In genomic region chr16:11915644-11916523, GRCh38 we compare ENCODE assay signal across 1 cellular context.
TF ChIP-seq lines count a peak whose summit lies in the region.

TSS of gene GSPT1 (minus strand) at chr16:11915956. CDS start at chr16:11915720, 236 bp downstream.

TF ChIP-seq in K562, 482 proteins besides CTCF, POLR2A, EP300 and RAD21 (continued from another document and continues in another):
- no peak for TF ChIP-seq ZNF609 (CRISPR knock-in tag; IDR thresholded peaks at IDR 0.05; ENCODE audit: borderline replicate concordance)
- TF ChIP-seq BMI1 (IDR thresholded peaks at IDR 0.05; ENCODE audit: low read length) = no peak
- peak; percentile 56; the same call in 1 of the 2 replicates for TF ChIP-seq ZNF239 (CRISPR knock-in tag; IDR thresholded peaks at IDR 0.05)
- TF ChIP-seq ZNF586 (CRISPR knock-in tag; conservative IDR thresholded peaks at IDR 0.05) = no peak
- peak; percentile 45; the same call in 1 of the 2 replicates for TF ChIP-seq POLR2H (tag; IDR thresholded peaks at IDR 0.05; ENCODE audit: low read depth)
- TF ChIP-seq ZFP1 (CRISPR knock-in tag; IDR thresholded peaks at IDR 0.05) = no peak
- TF ChIP-seq RBFOX2 (IDR thresholded peaks at IDR 0.05; ENCODE audit: low read depth, low read length) = peak; percentile 96
- TF ChIP-seq TGIF2 (CRISPR knock-in tag; IDR thresholded peaks at IDR 0.05) = no peak
- TF ChIP-seq ZNF41 (CRISPR knock-in tag; conservative IDR thresholded peaks at IDR 0.05) = no peak
- TF ChIP-seq PHTF2 (CRISPR knock-in tag; IDR thresholded peaks at IDR 0.05) = no peak
- no peak for TF ChIP-seq MTA2 (IDR thresholded peaks at IDR 0.05; ENCODE audit: low read depth)
- TF ChIP-seq NEUROD1 (IDR thresholded peaks at IDR 0.05; ENCODE audit: borderline replicate concordance, low read depth, low read length, partially characterized antibody) = peak; percentile 54
- TF ChIP-seq ZNF263 (CRISPR knock-in tag; IDR thresholded peaks at IDR 0.05; ENCODE audit: borderline replicate concordance) = no peak
- no peak for TF ChIP-seq BDP1 (IDR thresholded peaks at IDR 0.05; ENCODE audit: insufficient read depth, insufficient read length)
- no peak for TF ChIP-seq USF2 (CRISPR knock-in tag; IDR thresholded peaks at IDR 0.05)
- TF ChIP-seq ZBTB26 (CRISPR knock-in tag; IDR thresholded peaks at IDR 0.05) = no peak
- TF ChIP-seq RFX1 (IDR thresholded peaks at IDR 0.05) = no peak
- TF ChIP-seq ZNF780A (CRISPR knock-in tag; IDR thresholded peaks at IDR 0.05) = no peak
- TF ChIP-seq USF1 (CRISPR knock-in tag; IDR thresholded peaks at IDR 0.05) = no peak
- peak; percentile 80; the same call in 1 of the 2 replicates for TF ChIP-seq SREBF1 (IDR thresholded peaks at IDR 0.05; ENCODE audit: borderline replicate concordance, low read depth, low read length)
- no peak for TF ChIP-seq STAG1 (CRISPR knock-in tag; IDR thresholded peaks at IDR 0.05; ENCODE audit: borderline replicate concordance)
- peak; percentile 98 for TF ChIP-seq ZNF644 (tag; IDR thresholded peaks at IDR 0.05; ENCODE audit: low read depth)
- TF ChIP-seq MLX (CRISPR knock-in tag; conservative IDR thresholded peaks at IDR 0.05) = no peak
- no peak for TF ChIP-seq ZNF696 (CRISPR knock-in tag; conservative IDR thresholded peaks at IDR 0.05)
- no peak for TF ChIP-seq PPARD (CRISPR knock-in tag; IDR thresholded peaks at IDR 0.05)
- TF ChIP-seq ZNF282 (CRISPR knock-in tag; IDR thresholded peaks at IDR 0.05) = 0 out of 2 replicates have a peak, but pooled peaks have one; percentile 3
- TF ChIP-seq PTBP1 (IDR thresholded peaks at IDR 0.05; ENCODE audit: low read depth, low read length) = no peak
- TF ChIP-seq CREB3L1 (IDR thresholded peaks at IDR 0.05; ENCODE audit: borderline replicate concordance, low read depth) = peak; percentile 97
- no peak for TF ChIP-seq ZNF146 (CRISPR knock-in tag; IDR thresholded peaks at IDR 0.05; ENCODE audit: unreplicated experiment)
- TF ChIP-seq KDM4B (IDR thresholded peaks at IDR 0.05; ENCODE audit: borderline replicate concordance in 2 of 2, low read depth in 1 of 2) = peak in 1 of 2 experiments; percentile 85; a peak in 1 of 4 replicates
- TF ChIP-seq NFE2 (IDR thresholded peaks at IDR 0.05; ENCODE audit: low read depth) = no peak
- TF ChIP-seq MECOM (CRISPR knock-in tag; IDR thresholded peaks at IDR 0.05) = no peak
- TF ChIP-seq HCFC1 (IDR thresholded peaks at IDR 0.05; ENCODE audit: low read depth, low read length) = peak; percentile 99
- peak; percentile 73; the same call in 1 of the 2 replicates for TF ChIP-seq ZNF584 (CRISPR knock-in tag; IDR thresholded peaks at IDR 0.05; ENCODE audit: low read depth)
- TF ChIP-seq STAT5B (CRISPR knock-in tag; IDR thresholded peaks at IDR 0.05) = no peak
- no peak for TF ChIP-seq TCF7 (IDR thresholded peaks at IDR 0.05; ENCODE audit: borderline replicate concordance)
- no peak for TF ChIP-seq SRSF9 (IDR thresholded peaks at IDR 0.05; ENCODE audit: borderline replicate concordance, low read depth, low read length)
- no peak for TF ChIP-seq BRD4 (IDR thresholded peaks at IDR 0.05)
- peak; percentile 94 for TF ChIP-seq SMAD3 (CRISPR knock-in tag; conservative IDR thresholded peaks at IDR 0.05)
- TF ChIP-seq WHSC1 (IDR thresholded peaks at IDR 0.05; ENCODE audit: low read length) = no peak
- TF ChIP-seq C11orf30 (IDR thresholded peaks at IDR 0.05; ENCODE audit: low read depth) = peak; percentile 55; the same call in 1 of the 2 replicates
- TF ChIP-seq RBM15 (IDR thresholded peaks at IDR 0.05; ENCODE audit: insufficient read depth, low read length) = no peak
- TF ChIP-seq ZBTB1 (CRISPR knock-in tag; IDR thresholded peaks at IDR 0.05; ENCODE audit: borderline replicate concordance, low read depth) = no peak
- peak; percentile 68; the same call in 1 of the 2 replicates for TF ChIP-seq PHF8 (IDR thresholded peaks at IDR 0.05; ENCODE audit: borderline replicate concordance, low read length)
- no peak for TF ChIP-seq MAFF (IDR thresholded peaks at IDR 0.05; ENCODE audit: low read length)
- TF ChIP-seq ZFP30 (CRISPR knock-in tag; IDR thresholded peaks at IDR 0.05; ENCODE audit: borderline replicate concordance) = no peak
- no peak for TF ChIP-seq IRF1 (CRISPR knock-in tag; IDR thresholded peaks at IDR 0.05; ENCODE audit: borderline replicate concordance)
- no peak for TF ChIP-seq DPF2 (IDR thresholded peaks at IDR 0.05)
- TF ChIP-seq ZBTB8A (IDR thresholded peaks at IDR 0.05; ENCODE audit: partially characterized antibody) = peak; percentile 99
- peak; percentile 75 for TF ChIP-seq ZFX (CRISPR knock-in tag; IDR thresholded peaks at IDR 0.05)
- no peak for TF ChIP-seq BCOR (IDR thresholded peaks at IDR 0.05)
- no peak for TF ChIP-seq EZH2 (IDR thresholded peaks at IDR 0.05; ENCODE audit: borderline replicate concordance, low read depth, low read length)
- no peak for TF ChIP-seq SMARCE1 (IDR thresholded peaks at IDR 0.05)
- TF ChIP-seq KLF1 (tag; IDR thresholded peaks at IDR 0.05) = peak; percentile 81; the same call in 1 of the 2 replicates
- TF ChIP-seq ZNF347 (CRISPR knock-in tag; IDR thresholded peaks at IDR 0.05; ENCODE audit: low read depth) = no peak
- TF ChIP-seq ZNF830 (CRISPR knock-in tag; IDR thresholded peaks at IDR 0.05) = no peak
- no peak for TF ChIP-seq ZNF408 (CRISPR knock-in tag; IDR thresholded peaks at IDR 0.05; ENCODE audit: low read depth)
- TF ChIP-seq CSDE1 (IDR thresholded peaks at IDR 0.05) = no peak
- no peak for TF ChIP-seq MYNN (IDR thresholded peaks at IDR 0.05)
- TF ChIP-seq MYNN (CRISPR knock-in tag; IDR thresholded peaks at IDR 0.05) = no peak
- no peak for TF ChIP-seq HNRNPUL1 (IDR thresholded peaks at IDR 0.05; ENCODE audit: low read length)
- peak; percentile 78; the same call in 1 of the 2 replicates for TF ChIP-seq L3MBTL2 (IDR thresholded peaks at IDR 0.05)
- peak; percentile 40; the same call in 1 of the 2 replicates for TF ChIP-seq ZNF512 (tag; IDR thresholded peaks at IDR 0.05)
- TF ChIP-seq NCOA4 (IDR thresholded peaks at IDR 0.05; ENCODE audit: partially characterized antibody) = no peak
- no peak for TF ChIP-seq NFATC3 (IDR thresholded peaks at IDR 0.05)
- TF ChIP-seq SNIP1 (IDR thresholded peaks at IDR 0.05; ENCODE audit: low read depth) = no peak
- no peak for TF ChIP-seq ZBTB2 (IDR thresholded peaks at IDR 0.05)
- no peak for TF ChIP-seq PCBP2 (IDR thresholded peaks at IDR 0.05; ENCODE audit: low read depth, low read length, poor library complexity, severe bottlenecking)
- no peak for TF ChIP-seq CCAR2 (IDR thresholded peaks at IDR 0.05; ENCODE audit: low read depth, low read length)
